In the genomic region with DNA sequence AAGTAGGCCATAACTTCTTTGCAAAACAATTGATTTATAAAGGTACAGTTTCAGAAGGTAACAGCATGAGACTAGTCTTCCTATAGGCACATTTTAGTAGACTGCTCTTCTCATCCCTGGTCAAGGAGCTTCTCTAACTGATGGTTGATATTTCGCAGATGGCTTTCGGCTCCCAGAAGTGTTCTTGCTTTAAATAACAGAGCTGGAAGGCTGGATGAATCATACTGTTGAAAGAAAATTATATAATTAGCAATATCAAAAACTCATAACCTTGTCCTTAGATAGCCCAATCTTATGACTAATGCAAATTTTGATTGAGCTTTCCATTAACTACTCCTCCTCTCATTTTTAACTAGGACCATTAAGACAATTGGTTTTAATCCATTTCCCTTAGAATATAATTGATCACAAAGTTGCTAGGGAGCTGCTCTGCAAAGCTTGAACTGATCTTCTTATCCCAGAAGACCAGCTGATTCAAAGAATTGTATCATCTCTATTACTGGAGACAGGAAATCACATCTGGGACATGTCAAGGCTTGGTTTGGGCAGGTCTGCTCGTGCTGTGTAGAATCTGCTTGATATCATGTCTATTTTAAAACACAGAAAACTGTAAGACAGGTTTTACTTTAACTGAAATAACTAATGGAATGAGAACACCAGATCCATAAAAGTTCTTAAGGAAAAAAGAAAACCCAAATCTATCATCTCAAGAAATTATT, we compare ENCODE assay signal across 1 cellular context.
TF ChIP-seq lines count a peak whose summit lies in the region.

No MANE protein-coding gene starts in this region.

TF ChIP-seq in SK-N-SH, 30 proteins besides CTCF, POLR2A, EP300 and RAD21:
- TF ChIP-seq TCF12 (IDR thresholded peaks at IDR 0.05): peak; percentile 78
- TF ChIP-seq, protein P1, sequence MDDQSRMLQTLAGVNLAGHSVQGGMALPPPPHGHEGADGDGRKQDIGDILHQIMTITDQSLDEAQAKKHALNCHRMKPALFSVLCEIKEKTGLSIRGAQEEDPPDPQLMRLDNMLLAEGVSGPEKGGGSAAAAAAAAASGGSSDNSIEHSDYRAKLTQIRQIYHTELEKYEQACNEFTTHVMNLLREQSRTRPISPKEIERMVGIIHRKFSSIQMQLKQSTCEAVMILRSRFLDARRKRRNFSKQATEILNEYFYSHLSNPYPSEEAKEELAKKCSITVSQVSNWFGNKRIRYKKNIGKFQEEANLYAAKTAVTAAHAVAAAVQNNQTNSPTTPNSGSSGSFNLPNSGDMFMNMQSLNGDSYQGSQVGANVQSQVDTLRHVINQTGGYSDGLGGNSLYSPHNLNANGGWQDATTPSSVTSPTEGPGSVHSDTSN (IDR thresholded peaks at IDR 0.05): peak; percentile 67
- TF ChIP-seq POLR2AphosphoS5 (IDR thresholded peaks at IDR 0.05; ENCODE audit: low read depth, low read length): 0 out of 2 replicates have a peak, but pooled peaks have one; percentile 15
- no peak; the same call in 1 of the 2 replicates for TF ChIP-seq RCOR1 (IDR thresholded peaks at IDR 0.05; ENCODE audit: low read length)
